In the genomic region with DNA sequence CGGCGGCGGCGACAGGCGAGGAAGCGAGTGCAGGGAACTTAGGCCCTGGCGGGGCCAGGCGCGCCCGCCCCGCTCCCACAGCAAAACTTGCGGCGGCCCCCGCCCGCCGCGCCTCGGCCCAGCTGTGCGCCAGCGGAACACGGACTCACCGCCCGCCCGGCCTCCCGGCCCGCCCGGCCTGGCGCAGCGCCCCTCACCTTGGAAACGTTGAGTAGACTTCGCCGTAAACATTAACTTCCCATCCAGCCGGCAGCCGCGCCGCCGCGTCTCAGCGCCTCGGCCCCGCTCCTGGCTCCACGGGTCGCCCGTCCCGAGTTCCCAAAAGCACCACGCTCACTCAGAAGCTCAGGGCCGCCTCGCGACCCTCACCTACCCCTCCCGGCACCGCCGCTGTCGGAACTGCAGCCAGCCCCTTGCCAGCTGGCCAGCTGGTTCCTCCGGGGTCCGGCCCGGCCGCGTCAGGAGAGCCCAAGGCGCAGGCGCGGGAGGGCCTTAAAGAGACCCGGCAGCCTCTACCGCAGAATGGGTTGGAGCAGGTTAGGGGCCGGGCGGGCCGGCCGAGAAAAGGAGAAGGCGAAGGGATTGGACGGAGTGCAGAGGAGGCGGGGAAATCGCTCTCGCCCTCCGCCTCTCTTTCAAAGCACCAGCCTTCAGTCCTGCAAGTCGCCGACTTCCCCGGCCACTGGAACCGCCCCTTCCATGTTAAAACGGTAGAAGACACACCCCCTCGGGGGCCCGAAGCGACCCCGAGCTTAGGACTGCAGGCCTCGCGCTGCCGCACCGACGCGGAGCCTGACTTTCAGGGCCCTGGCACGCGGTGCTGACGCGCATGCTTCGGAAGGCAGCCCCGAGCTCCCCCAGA, we compare ENCODE assay signal across 8 cellular contexts. TPM values are rescaled to one million over a fixed set of nuclear protein-coding genes. Genes with fewer than 3 reads are reported as not detected.
A peak's percentile ranks its signal among the peaks of the same experiment; 100 is the strongest.
DNase-seq lines count a peak whose midpoint lies in the region; ATAC-seq and TF ChIP-seq lines count a peak whose summit lies in the region.

A gene (minus strand): TSS at position 470 of the 862 bp plus-strand sequence. CDS start 48,562 bp downstream, outside the sequence.

- H4K20me1 ChIP-seq in osteoblast (ENCODE audit: insufficient read depth, low read length) = peaks cover 21% of the 10 kb centered on the region

- peaks cover 2% of the 10 kb centered on the region for H3K36me3 Mint-ChIP-seq in activated naive CD8-positive, alpha-beta T cell treated with anti-CD3 and anti-CD28 coated beads for 36 hours
- no peaks in the 10 kb centered on the region for H3K36me3 Mint-ChIP-seq in glutamatergic neuron (ENCODE audit: unreplicated experiment)

- H3K4me3 Mint-ChIP-seq in activated naive CD8-positive, alpha-beta T cell treated with anti-CD3 and anti-CD28 coated beads for 36 hours = peak within 1 kb of the TSS; percentile 69
- peak within 1 kb of the TSS; percentile 87 for H3K4me3 Mint-ChIP-seq in glutamatergic neuron (ENCODE audit: unreplicated experiment)

- H3K4me1 ChIP-seq in osteoblast (ENCODE audit: insufficient read depth, low read length) (peaks cover 3% of the 10 kb centered on the region), thoracic aorta (ENCODE audit: control insufficient read depth in 1 of 2, low read depth in 2 of 2) (peaks cover 8 to 15% of the 10 kb centered on the region in 2 donors)

- DNase-seq in GM10266 (ENCODE audit: extremely low spot score) = peak; percentile 94
- DNase-seq in NCI-H1048 (lab: John Stamatoyannopoulos, UW) = peak; percentile 88
- DNase-seq in activated naive CD8-positive, alpha-beta T cell treated with anti-CD3 and anti-CD28 coated beads for 36 hours = peak; percentile 66
- DNase-seq in glutamatergic neuron = peak; percentile 95
- peak; percentile 97 for DNase-seq in osteoblast (ENCODE audit: insufficient read length, low spot score, missing footprints)
- peak; percentile 86 for DNase-seq in thoracic aorta (ENCODE audit: low spot score)

- peaks cover 36% of the 10 kb centered on the region for H3K79me2 ChIP-seq in osteoblast (ENCODE audit: insufficient read depth, low read length)

- peaks cover 2% of the 10 kb centered on the region for H3K9me3 Mint-ChIP-seq in activated naive CD8-positive, alpha-beta T cell treated with anti-CD3 and anti-CD28 coated beads for 36 hours
- peaks cover 5% of the 10 kb centered on the region for H3K9me3 Mint-ChIP-seq in glutamatergic neuron (ENCODE audit: unreplicated experiment)

- peak within 1 kb of the TSS; percentile 95 for H3K27ac ChIP-seq in osteoblast (ENCODE audit: low read depth, low read length)
- H3K27ac ChIP-seq in thoracic aorta = peak within 1 kb of the TSS; percentile 98 to 99

- peaks cover 16% of the 10 kb centered on the region for H3K4me1 Mint-ChIP-seq in activated naive CD8-positive, alpha-beta T cell treated with anti-CD3 and anti-CD28 coated beads for 36 hours
- H3K4me1 Mint-ChIP-seq in glutamatergic neuron (ENCODE audit: low read depth, unreplicated experiment) = no peaks in the 10 kb centered on the region

- no peaks in the 10 kb centered on the region for H3K9me3 ChIP-seq in osteoblast (ENCODE audit: low read depth, low read length)
- no peaks in the 10 kb centered on the region for H3K9me3 ChIP-seq in thoracic aorta

- H3K27ac Mint-ChIP-seq in activated naive CD8-positive, alpha-beta T cell treated with anti-CD3 and anti-CD28 coated beads for 36 hours = peak within 1 kb of the TSS; percentile 10
- peak within 1 kb of the TSS; percentile 88 for H3K27ac Mint-ChIP-seq in glutamatergic neuron (ENCODE audit: unreplicated experiment)

- H2AFZ ChIP-seq in osteoblast (ENCODE audit: low read length) = peak within 1 kb of the TSS; percentile 97

- H3K4me2 ChIP-seq in osteoblast (ENCODE audit: insufficient read depth, low read length) = peak within 1 kb of the TSS; percentile 99

- peaks cover 81% of the 10 kb centered on the region for H3K27me3 Mint-ChIP-seq in activated naive CD8-positive, alpha-beta T cell treated with anti-CD3 and anti-CD28 coated beads for 36 hours
- peaks cover 3% of the 10 kb centered on the region for H3K27me3 Mint-ChIP-seq in glutamatergic neuron (ENCODE audit: unreplicated experiment)

- ATAC-seq in HG02588 (IDR thresholded peaks at IDR 0.05; ENCODE audit: unreplicated experiment) (peak; percentile 96), SK-N-SH treated with all-trans-retinoic acid at 6 μM for 48 hours (peak; percentile 99), thoracic aorta (ENCODE audit: insufficient number of reproducible peaks, low FRiP score, low read depth) (peak; percentile 83)

- H3K27me3 ChIP-seq in osteoblast (ENCODE audit: insufficient read depth, low read length) (peaks cover 6% of the 10 kb centered on the region), thoracic aorta (replicated peaks; ENCODE audit: insufficient read depth) (no peaks in the 10 kb centered on the region)

- H3K4me3 ChIP-seq in osteoblast (ENCODE audit: insufficient read depth, low read length) = peak within 1 kb of the TSS; percentile 99
- peak within 1 kb of the TSS; percentile 89 for H3K4me3 ChIP-seq in thoracic aorta

- no peaks in the 10 kb centered on the region for H3K36me3 ChIP-seq in osteoblast (ENCODE audit: insufficient read depth, low read length)
- no peaks in the 10 kb centered on the region for H3K36me3 ChIP-seq in thoracic aorta

- TF ChIP-seq CTCF in GM10266 (IDR thresholded peaks at IDR 0.05; ENCODE audit: control insufficient read depth, insufficient read depth, low read depth, missing control alignments) (no peak), glutamatergic neuron (IDR thresholded peaks at IDR 0.05; ENCODE audit: partially characterized antibody, unreplicated experiment) (no peak), osteoblast (IDR thresholded peaks at IDR 0.05; ENCODE audit: extremely low read depth, low read depth, low read length) (no peak), thoracic aorta (IDR thresholded peaks at IDR 0.05) (no peak)

TF ChIP-seq in SK-N-SH treated with all-trans-retinoic acid at 6 μM for 48 hours, 23 proteins besides CTCF, POLR2A, EP300 and RAD21 (continues in another document):
- TF ChIP-seq TCF4 (CRISPR knock-in tag; IDR thresholded peaks at IDR 0.05; ENCODE audit: borderline replicate concordance) (no peak), CSDC2 (CRISPR knock-in tag; IDR thresholded peaks at IDR 0.05) (peak; percentile 68; the same call in 1 of the 2 replicates), GLIS3 (CRISPR knock-in tag; IDR thresholded peaks at IDR 0.05) (peak; percentile 70; the same call in 1 of the 2 replicates), ESRRG (CRISPR knock-in tag; IDR thresholded peaks at IDR 0.05) (no peak), ZFP3 (CRISPR knock-in tag; IDR thresholded peaks at IDR 0.05) (peak; percentile 46; the same call in 1 of the 2 replicates), SNAI2 (CRISPR knock-in tag; IDR thresholded peaks at IDR 0.05) (0 out of 2 replicates have a peak, but pooled peaks have one; percentile 12)
- TF ChIP-seq, protein P1, sequence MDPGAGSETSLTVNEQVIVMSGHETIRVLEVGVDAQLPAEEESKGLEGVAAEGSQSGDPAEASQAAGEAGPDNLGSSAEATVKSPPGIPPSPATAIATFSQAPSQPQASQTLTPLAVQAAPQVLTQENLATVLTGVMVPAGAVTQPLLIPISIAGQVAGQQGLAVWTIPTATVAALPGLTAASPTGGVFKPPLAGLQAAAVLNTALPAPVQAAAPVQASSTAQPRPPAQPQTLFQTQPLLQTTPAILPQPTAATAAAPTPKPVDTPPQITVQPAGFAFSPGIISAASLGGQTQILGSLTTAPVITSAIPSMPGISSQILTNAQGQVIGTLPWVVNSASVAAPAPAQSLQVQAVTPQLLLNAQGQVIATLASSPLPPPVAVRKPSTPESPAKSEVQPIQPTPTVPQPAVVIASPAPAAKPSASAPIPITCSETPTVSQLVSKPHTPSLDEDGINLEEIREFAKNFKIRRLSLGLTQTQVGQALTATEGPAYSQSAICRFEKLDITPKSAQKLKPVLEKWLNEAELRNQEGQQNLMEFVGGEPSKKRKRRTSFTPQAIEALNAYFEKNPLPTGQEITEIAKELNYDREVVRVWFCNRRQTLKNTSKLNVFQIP (CRISPR knock-in tag; IDR thresholded peaks at IDR 0.05; ENCODE audit: borderline replicate concordance, low read depth) = peak; percentile 65; the same call in 1 of the 2 replicates
- TF ChIP-seq, protein P2, sequence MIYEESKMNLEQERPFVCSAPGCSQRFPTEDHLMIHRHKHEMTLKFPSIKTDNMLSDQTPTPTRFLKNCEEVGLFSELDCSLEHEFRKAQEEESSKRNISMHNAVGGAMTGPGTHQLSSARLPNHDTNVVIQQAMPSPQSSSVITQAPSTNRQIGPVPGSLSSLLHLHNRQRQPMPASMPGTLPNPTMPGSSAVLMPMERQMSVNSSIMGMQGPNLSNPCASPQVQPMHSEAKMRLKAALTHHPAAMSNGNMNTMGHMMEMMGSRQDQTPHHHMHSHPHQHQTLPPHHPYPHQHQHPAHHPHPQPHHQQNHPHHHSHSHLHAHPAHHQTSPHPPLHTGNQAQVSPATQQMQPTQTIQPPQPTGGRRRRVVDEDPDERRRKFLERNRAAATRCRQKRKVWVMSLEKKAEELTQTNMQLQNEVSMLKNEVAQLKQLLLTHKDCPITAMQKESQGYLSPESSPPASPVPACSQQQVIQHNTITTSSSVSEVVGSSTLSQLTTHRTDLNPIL (CRISPR knock-in tag; IDR thresholded peaks at IDR 0.05; ENCODE audit: low read depth) = no peak

RNA-seq across cellular contexts. Expression of the gene that starts here (rescaled TPM):
- total RNA-seq in activated naive CD8-positive, alpha-beta T cell treated with anti-CD3 and anti-CD28 coated beads for 36 hours = 10 to 100 TPM; 13.6 to 13.8 TPM
- total RNA-seq in glutamatergic neuron (ENCODE audit: unreplicated experiment) (19.5 TPM), osteoblast (51.3 and 51.8 TPM in 2 replicates), thoracic aorta (10 to 100 TPM; 45.9 to 48.6 TPM)

Comparison
In these comparisons a context has a peak if more than half of its experiments do, and no peak if none do; other contexts are left out.
1. Peak in every context shown above with its lines: DNase-seq, ATAC-seq, H3K4me3 ChIP-seq and H3K27ac ChIP-seq.